ENCODE assay signal across 8 cellular contexts in the genomic region with DNA sequence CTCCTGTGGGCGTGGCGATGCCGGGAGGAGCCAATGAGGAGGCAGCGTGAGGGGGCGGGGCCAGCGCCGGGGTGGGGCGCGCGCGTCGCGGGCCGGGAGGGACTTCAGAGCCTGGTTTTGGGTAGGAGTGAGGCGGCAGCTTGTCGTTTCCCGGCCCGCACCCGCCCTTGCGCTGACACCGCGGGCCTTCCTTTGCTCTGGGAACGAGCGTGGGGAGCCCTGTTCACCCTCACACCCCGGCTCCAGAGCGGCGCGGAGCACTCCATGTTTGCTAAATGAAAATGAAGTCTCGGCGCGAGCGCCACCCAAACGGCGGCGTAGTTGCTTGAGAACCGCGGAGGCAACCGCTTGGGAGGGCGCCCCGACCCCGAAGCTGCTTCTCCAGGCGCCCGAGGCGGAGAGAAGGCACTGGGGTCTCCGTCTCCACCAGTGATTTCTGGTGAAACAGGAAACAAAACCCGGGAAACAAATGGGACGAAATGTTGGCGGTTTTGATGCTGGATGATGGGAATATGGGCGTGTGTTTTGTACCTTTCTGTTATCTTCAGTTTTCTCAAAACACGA. TPM values are rescaled to one million over a fixed set of nuclear protein-coding genes. Genes with fewer than 3 reads are reported as not detected.
DNase-seq lines count a peak whose midpoint lies in the region; ATAC-seq and TF ChIP-seq lines count a peak whose summit lies in the region.

No MANE protein-coding gene starts in this region.

- in situ Hi-C loops in mammary epithelial cell (cut with MboI; ENCODE audit: low sequenced_read_pairs in 2 of 2): loop anchor here (10.0 to 25.0 kb wide), 2 partner anchors 164 to 356 kb away; a partner anchor contains a TSS

- no peak for TF ChIP-seq RAD21 in Ishikawa (IDR thresholded peaks at IDR 0.05; ENCODE audit: low read depth)

- no peaks in the 10 kb centered on the region for H4K20me1 ChIP-seq in mammary epithelial cell (ENCODE audit: insufficient read depth, low read length)

- CTCF ChIA-PET in mammary epithelial cell (lab: Charles Lee; ENCODE audit: low non-redundant PET): interaction anchor here (0.5 to 0.6 kb wide), 2 partner anchors 168 to 295 kb away, joined by 4 to 7 read pairs; no protein-coding TSS in a partner anchor

- H3K9ac ChIP-seq in mammary epithelial cell (ENCODE audit: insufficient read depth, low read length): peak overlapping the region; percentile 73
- H3K9ac ChIP-seq in muscle layer of colon (ENCODE audit: low read length): peak overlapping the region; percentile 8

- peak; percentile 16 for ATAC-seq in GM19452 (IDR thresholded peaks at IDR 0.05; ENCODE audit: unreplicated experiment)
- ATAC-seq in HG03457 (IDR thresholded peaks at IDR 0.05; ENCODE audit: unreplicated experiment): no peak

- DNase-seq in BE2C (no peak), mammary epithelial cell (no peak), inferior parietal cortex (ENCODE audit: extremely low spot score) (no peak), iPS-NIHi11 (ENCODE audit: low spot score) (no peak)

- BruUV-seq in mammary epithelial cell (replicated peaks; lab: Mats Ljungman, UMichigan): TSS peak; percentile 87

- intact Hi-C loops in mammary epithelial cell (cut with micrococcal nuclease): loop anchor here (1.0 to 2.0 kb wide), 3 partner anchors 24 to 82 kb away; no protein-coding TSS in a partner anchor

- peaks cover 24% of the 10 kb centered on the region for H3K36me3 ChIP-seq in BE2C
- H3K36me3 ChIP-seq in mammary epithelial cell (ENCODE audit: insufficient read depth, low read length): peaks cover 10% of the 10 kb centered on the region
- H3K36me3 ChIP-seq in muscle layer of colon (ENCODE audit: insufficient read depth, low read length): peaks cover 16% of the 10 kb centered on the region

- H3K27me3 ChIP-seq in BE2C (no peaks in the 10 kb centered on the region), mammary epithelial cell (ENCODE audit: insufficient read depth, low read length) (no peaks in the 10 kb centered on the region), muscle layer of colon (ENCODE audit: control insufficient read depth in 1 of 2, insufficient read depth in 2 of 2, low read length in 2 of 2) (no peaks in the 10 kb centered on the region)

- no peak for TF ChIP-seq EP300 in Ishikawa (IDR thresholded peaks at IDR 0.05; ENCODE audit: borderline replicate concordance)

- H3K27ac ChIP-seq in mammary epithelial cell (ENCODE audit: insufficient read depth, low read depth, low read length) (peak overlapping the region; percentile 66), muscle layer of colon (ENCODE audit: low read depth, low read length) (peak overlapping the region; percentile 89)

- dilution Hi-C loops in mammary epithelial cell (cut with HindIII; ENCODE audit: low sequenced_read_pairs): no loop called here

- H3K4me2 ChIP-seq in mammary epithelial cell (ENCODE audit: insufficient read depth, low read depth, low read length): peak overlapping the region; percentile 91

- TF ChIP-seq CTCF in BE2C (IDR thresholded peaks at IDR 0.05; ENCODE audit: low read depth, low read length): no peak
- no peak for TF ChIP-seq CTCF in mammary epithelial cell (conservative IDR thresholded peaks at IDR 0.05 in 1 of 2, IDR thresholded peaks at IDR 0.05 in 1 of 2; ENCODE audit: extremely low read depth in 1 of 2, insufficient read depth in 1 of 2, low read depth in 1 of 2, low read length in 2 of 2)

- no peaks in the 10 kb centered on the region for H3K9me3 ChIP-seq in BE2C
- no peaks in the 10 kb centered on the region for H3K9me3 ChIP-seq in mammary epithelial cell (replicated peaks; ENCODE audit: insufficient read depth, low read length)
- no peaks in the 10 kb centered on the region for H3K9me3 ChIP-seq in muscle layer of colon (ENCODE audit: low read length)

- peak overlapping the region; percentile 89 for H2AFZ ChIP-seq in mammary epithelial cell (ENCODE audit: low read depth, low read length)

- 4% methylated on average over 10 of the region's 50 CpGs for WGBS in mammary epithelial cell (ENCODE audit: low coverage, missing lambda C conversion rate)

- H3K79me2 ChIP-seq in mammary epithelial cell (ENCODE audit: insufficient read depth, low read length): peaks cover 45% of the 10 kb centered on the region

- H3K4me1 ChIP-seq in BE2C (no peaks in the 10 kb centered on the region), mammary epithelial cell (ENCODE audit: insufficient read depth, low read length) (peaks cover 16% of the 10 kb centered on the region), muscle layer of colon (ENCODE audit: insufficient read depth, low read length) (peaks cover 26% of the 10 kb centered on the region)

- peak overlapping the region; percentile 92 for H3K4me3 ChIP-seq in BE2C (ENCODE audit: low read depth, low read length)
- peak overlapping the region; percentile 66 to 93 (median 75) for H3K4me3 ChIP-seq in mammary epithelial cell (replicated peaks in 1 of 3; ENCODE audit: insufficient read depth in 1 of 3, low read depth in 2 of 3, low read length in 3 of 3)
- H3K4me3 ChIP-seq in muscle layer of colon (ENCODE audit: low read depth in 1 of 2, low read length in 2 of 2): peak overlapping the region; percentile 81 to 97

TF ChIP-seq in Ishikawa, 13 proteins besides CTCF, POLR2A, EP300 and RAD21:
- no peak for TF ChIP-seq EGR1 (IDR thresholded peaks at IDR 0.05)
- TF ChIP-seq, protein P1, sequence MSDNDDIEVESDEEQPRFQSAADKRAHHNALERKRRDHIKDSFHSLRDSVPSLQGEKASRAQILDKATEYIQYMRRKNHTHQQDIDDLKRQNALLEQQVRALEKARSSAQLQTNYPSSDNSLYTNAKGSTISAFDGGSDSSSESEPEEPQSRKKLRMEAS (IDR thresholded peaks at IDR 0.05): no peak
- TF ChIP-seq TEAD4 (IDR thresholded peaks at IDR 0.05): no peak
- TF ChIP-seq FOXM1 (IDR thresholded peaks at IDR 0.05; ENCODE audit: borderline replicate concordance, low read depth): no peak; the same call in 1 of the 2 replicates
- TF ChIP-seq TAF1 (IDR thresholded peaks at IDR 0.05; ENCODE audit: low read depth): peak; percentile 70

RNA-seq across cellular contexts. Expression of a gene that starts 0.5 kb away (rescaled TPM):
- polyA plus RNA-seq in BE2C (2012; ENCODE audit: insufficient read depth, insufficient read length, low read depth): 104 TPM
- 10 to 100 TPM; 18.5 to 66.1 TPM for total RNA-seq in mammary epithelial cell
- polyA plus RNA-seq in mammary epithelial cell: 60.2 TPM
- 77.2 TPM for polyA minus RNA-seq in mammary epithelial cell

RNA-seq across cellular contexts. Expression of a gene that starts 25.2 kb away (rescaled TPM):
- 20.8 TPM for polyA plus RNA-seq in BE2C (2012; ENCODE audit: insufficient read depth, insufficient read length, low read depth)
- 10 to 100 TPM; 13.3 to 17.2 TPM for total RNA-seq in mammary epithelial cell
- polyA plus RNA-seq in mammary epithelial cell: 6.7 TPM
- 9.5 TPM for polyA minus RNA-seq in mammary epithelial cell
